Comparison of ENCODE assay signal across 18 cellular contexts in genomic region chr5:36631575-36632362, GRCh38. TPM values are rescaled to one million over a fixed set of nuclear protein-coding genes. Genes with fewer than 3 reads are reported as not detected.
A peak's percentile ranks its signal among the peaks of the same experiment; 100 is the strongest.
DNase-seq lines count a peak whose midpoint lies in the region; ATAC-seq and TF ChIP-seq lines count a peak whose summit lies in the region.
"Had no signal": no experiment of that assay in that cellular context is flagged by ENCODE, and none has a peak within 500 bp of the region (broad histone marks: within the 10 kb centered on the region; RNA-seq: fewer than 3 reads in every experiment).

No MANE protein-coding gene starts in this region.

- peak overlapping the region; percentile 5 for H3K27ac ChIP-seq in layer of hippocampus (ENCODE audit: low read depth, low read length)

- H3K9me3 ChIP-seq in Loucy (ENCODE audit: insufficient read depth, low read depth, low read length): no peaks in the 10 kb centered on the region

- H3F3A ChIP-seq in Loucy (ENCODE audit: low read depth): no peaks in the 10 kb centered on the region

- no peaks in the 10 kb centered on the region for H3K36me3 Mint-ChIP-seq in activated T-cell treated with anti-CD3 and anti-CD28 coated beads, Interleukin-2, amount 50 U/mL, for 72 hours (ENCODE audit: insufficient read depth in 2 of 2)

- H4K20me1 ChIP-seq in Loucy (ENCODE audit: insufficient read depth, low read length, poor library complexity, severe bottlenecking): no peaks in the 10 kb centered on the region

- TF ChIP-seq CTCF in Loucy (conservative IDR thresholded peaks at IDR 0.05; ENCODE audit: low read length): 0 out of 2 replicates have a peak, but pooled peaks have one; percentile 9

- H3K27me3 ChIP-seq in Loucy (ENCODE audit: insufficient read depth, low read length, poor library complexity, severe bottlenecking) (no peaks in the 10 kb centered on the region), layer of hippocampus (ENCODE audit: control insufficient read depth, insufficient read depth, low read length) (no peaks in the 10 kb centered on the region)

- ATAC-seq in activated T-cell treated with anti-CD3 and anti-CD28 coated beads, Interleukin-2, amount 50 U/mL, for 72 hours (replicated peaks in 1 of 2): peak; percentile 43 to 66
- ATAC-seq in stimulated activated naive CD8-positive, alpha-beta T cell treated with anti-CD3 and anti-CD28 coated beads, Interleukin-15, amount 100 ng/mL, for 72 hours: peak; percentile 42
- ATAC-seq in HG02623 (IDR thresholded peaks at IDR 0.05; ENCODE audit: unreplicated experiment) (no peak), HG03571 (IDR thresholded peaks at IDR 0.05; ENCODE audit: unreplicated experiment) (no peak)

- no peak overlapping the region for H3K9ac ChIP-seq in Loucy (ENCODE audit: low read depth, low read length, poor library complexity, severe bottlenecking)

- no peaks in the 10 kb centered on the region for H3K79me2 ChIP-seq in Loucy (ENCODE audit: insufficient read depth, low read length)

- H2AFZ ChIP-seq in Loucy (ENCODE audit: low read length): no peak overlapping the region

- H3K4me1 Mint-ChIP-seq in activated T-cell treated with anti-CD3 and anti-CD28 coated beads, Interleukin-2, amount 50 U/mL, for 72 hours (ENCODE audit: low read depth): peaks cover 6% of the 10 kb centered on the region
- H3K4me1 Mint-ChIP-seq in stimulated activated naive CD8-positive, alpha-beta T cell treated with anti-CD3 and anti-CD28 coated beads, Interleukin-15, amount 100 ng/mL, for 72 hours: no peaks in the 10 kb centered on the region
- H3K4me1 Mint-ChIP-seq: B cell had no signal

- no peak overlapping the region for H3K27ac Mint-ChIP-seq in activated T-cell treated with anti-CD3 and anti-CD28 coated beads, Interleukin-2, amount 50 U/mL, for 72 hours
- no peak overlapping the region for H3K27ac Mint-ChIP-seq in stimulated activated naive CD8-positive, alpha-beta T cell treated with anti-CD3 and anti-CD28 coated beads, Interleukin-15, amount 100 ng/mL, for 72 hours
- H3K27ac Mint-ChIP-seq: B cell had no signal

- no peaks in the 10 kb centered on the region for H3K36me3 ChIP-seq in Loucy (ENCODE audit: insufficient read depth, low read length)

- H3K4me3 ChIP-seq in Loucy (ENCODE audit: low read length, poor library complexity, severe bottlenecking): no peak overlapping the region

- no peak overlapping the region for H3K4me3 Mint-ChIP-seq in activated T-cell treated with anti-CD3 and anti-CD28 coated beads, Interleukin-2, amount 50 U/mL, for 72 hours
- H3K4me3 Mint-ChIP-seq in stimulated activated naive CD8-positive, alpha-beta T cell treated with anti-CD3 and anti-CD28 coated beads, Interleukin-15, amount 100 ng/mL, for 72 hours: no peak overlapping the region
- H3K4me3 Mint-ChIP-seq: B cell had no signal

- H3K4me2 ChIP-seq in Loucy (ENCODE audit: low read depth, low read length, poor library complexity, severe bottlenecking): no peak overlapping the region

- DNase-seq in activated T-cell treated with anti-CD3 and anti-CD28 coated beads, Interleukin-2, amount 50 U/mL, for 72 hours: no peak
- DNase-seq in activated T-cell treated with anti-CD3 and anti-CD28 coated beads for 4 hours: no peak
- no peak for DNase-seq in stimulated activated naive CD8-positive, alpha-beta T cell treated with anti-CD3 and anti-CD28 coated beads, Interleukin-15, amount 100 ng/mL, for 72 hours
- no peak for DNase-seq in stimulated activated CD4-positive, alpha-beta T cell treated with anti-CD3 and anti-CD28 coated beads, Interleukin-4, amount 100 ng/mL, for 4 hours
- DNase-seq: 8988T, DMS 273 treated with DMSO at 0.1 percent for 48 hours, DND-41, H7, NCI-H1105, NCI-H2081 treated with DMSO at 0.1 percent for 48 hours, NCI-H446 treated with DMSO at 0.1 percent for 48 hours, OCI-M1, SHP77 had no signal

- H3K27me3 Mint-ChIP-seq in activated T-cell treated with anti-CD3 and anti-CD28 coated beads, Interleukin-2, amount 50 U/mL, for 72 hours (ENCODE audit: low read depth): peaks cover 34% of the 10 kb centered on the region
- peaks cover 52% of the 10 kb centered on the region for H3K27me3 Mint-ChIP-seq in stimulated activated naive CD8-positive, alpha-beta T cell treated with anti-CD3 and anti-CD28 coated beads, Interleukin-15, amount 100 ng/mL, for 72 hours

- no peaks in the 10 kb centered on the region for H3K9me2 ChIP-seq in Loucy (replicated peaks; ENCODE audit: low read depth, low read length)

- H3K9me3 Mint-ChIP-seq in activated T-cell treated with anti-CD3 and anti-CD28 coated beads, Interleukin-2, amount 50 U/mL, for 72 hours: no peaks in the 10 kb centered on the region
- no peaks in the 10 kb centered on the region for H3K9me3 Mint-ChIP-seq in stimulated activated naive CD8-positive, alpha-beta T cell treated with anti-CD3 and anti-CD28 coated beads, Interleukin-15, amount 100 ng/mL, for 72 hours

- no peaks in the 10 kb centered on the region for H3K4me1 ChIP-seq in Loucy (ENCODE audit: insufficient read depth, low read length, poor library complexity, severe bottlenecking)

RNA-seq across cellular contexts. Expression of gene SLC1A3, which starts 25.4 kb away (rescaled TPM):
- total RNA-seq in activated T-cell treated with anti-CD3 and anti-CD28 coated beads, Interleukin-2, amount 50 U/mL, for 72 hours: 1 to 10 TPM in 1 of 2 donors, under 1 TPM in 1; 0.62 to 1.5 TPM

Comparison
In these comparisons a context has a peak if more than half of its experiments do, and no peak if none do; other contexts are left out.
1. ATAC-seq: peak in activated T-cell treated with anti-CD3 and anti-CD28 coated beads, Interleukin-2, amount 50 U/mL, for 72 hours (2 of 2) and stimulated activated naive CD8-positive, alpha-beta T cell treated with anti-CD3 and anti-CD28 coated beads, Interleukin-15, amount 100 ng/mL, for 72 hours (single experiment); none in HG02623 (single experiment) and HG03571 (single experiment).